In the genomic region with DNA sequence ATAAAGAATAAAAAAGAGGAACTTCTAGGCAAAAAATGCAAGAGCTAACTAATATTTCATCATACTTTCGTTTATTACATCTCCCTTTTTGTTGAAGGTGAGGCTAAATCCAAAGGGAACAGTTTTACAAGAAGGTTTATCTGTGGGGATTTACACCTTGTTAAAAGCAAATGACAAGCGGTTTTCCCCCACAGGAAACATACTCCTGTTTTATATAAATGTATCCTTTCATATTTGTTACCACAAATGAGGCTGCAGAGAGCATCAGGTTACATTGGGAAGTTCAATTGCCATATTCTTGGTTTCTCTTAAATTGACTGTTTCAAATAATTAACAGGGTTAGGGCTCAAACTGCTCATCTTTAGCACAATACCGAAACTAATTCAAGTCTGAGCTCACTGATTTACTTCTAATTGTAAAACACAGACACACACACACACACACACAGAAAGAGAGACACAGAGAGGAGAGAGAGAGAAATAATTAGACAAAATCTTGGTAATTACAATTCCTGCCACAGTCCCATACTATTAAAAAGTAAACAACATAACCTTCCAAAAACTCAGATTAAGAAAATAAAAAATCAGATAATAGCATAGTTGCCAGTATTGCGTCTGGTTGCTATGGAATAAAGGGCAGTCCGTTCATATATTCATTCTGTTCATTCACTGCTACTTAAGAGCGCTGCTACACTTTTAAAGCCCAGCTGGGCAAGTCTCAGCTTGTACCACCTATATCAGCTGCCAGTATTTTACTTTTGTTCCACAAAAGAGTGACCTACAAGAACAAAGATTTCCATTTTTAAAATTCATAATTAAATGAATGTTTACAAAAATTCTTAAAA, we compare ENCODE assay signal across 8 cellular contexts. TPM values are rescaled to one million over a fixed set of nuclear protein-coding genes. Genes with fewer than 3 reads are reported as not detected.
DNase-seq lines count a peak whose midpoint lies in the region; ATAC-seq and TF ChIP-seq lines count a peak whose summit lies in the region.

No MANE protein-coding gene starts in this region.

- no peak for TF ChIP-seq EP300 in stomach (IDR thresholded peaks at IDR 0.05)

- no peaks in the 10 kb centered on the region for H3K9me3 Mint-ChIP-seq in activated CD8-positive, alpha-beta T cell treated with anti-CD3 and anti-CD28 coated beads for 36 hours
- peaks cover 5% of the 10 kb centered on the region for H3K9me3 Mint-ChIP-seq in activated CD8-positive, alpha-beta T cell treated with anti-CD3 and anti-CD28 coated beads, Interleukin-2, amount 10 ng/mL, durations not matched to agents 7 days and 5 days (ENCODE audit: insufficient read depth)
- no peaks in the 10 kb centered on the region for H3K9me3 Mint-ChIP-seq in stimulated activated naive B cell treated with anti-CD40 and anti-IgM and Interleukin-4, amounts not matched to agents 10 μg/mL and 1 μg/mL and 100 μg/mL, for 72 hours
- no peaks in the 10 kb centered on the region for H3K9me3 Mint-ChIP-seq in immature natural killer cell

- 58 to 70% (median 66%) methylated on average over 6 of the region's 6 CpGs for WGBS in stomach, 5 donors

- ATAC-seq in activated CD8-positive, alpha-beta T cell treated with anti-CD3 and anti-CD28 coated beads for 36 hours, result peak; percentile 45
- no peak for ATAC-seq in activated CD8-positive, alpha-beta T cell treated with anti-CD3 and anti-CD28 coated beads, Interleukin-2, amount 10 ng/mL, durations not matched to agents 7 days and 5 days
- peak; percentile 19 for ATAC-seq in HG03280 (IDR thresholded peaks at IDR 0.05; ENCODE audit: unreplicated experiment)
- ATAC-seq in stimulated activated naive B cell treated with anti-CD40 and anti-IgM and Interleukin-4, amounts not matched to agents 10 μg/mL and 1 μg/mL and 100 μg/mL, for 72 hours (replicated peaks), result peak; percentile 21 to 31

- peak overlapping the region in 2 of 5 donors; percentile 45 to 46 for H3K27ac ChIP-seq in stomach

- POLR2A ChIA-PET in activated CD8-positive, alpha-beta T cell treated with anti-CD3 and anti-CD28 coated beads for 36 hours (lab: Charles Lee), result interaction anchor here (0.6 to 1.6 kb wide), 5 partner anchors 11 to 202 kb away, joined by 3 to 6 read pairs (median 4); no protein-coding TSS in a partner anchor
- POLR2A ChIA-PET in activated CD8-positive, alpha-beta T cell treated with anti-CD3 and anti-CD28 coated beads, Interleukin-2, amount 10 ng/mL, durations not matched to agents 7 days and 5 days (lab: Charles Lee), result interaction anchor here (0.8 to 2.8 kb wide), 2 partner anchors 18 to 20 kb away, joined by 3 to 18 read pairs; partner anchors contain the start of gene RFX3

- H3K27me3 ChIP-seq in stomach, result no peaks in the 10 kb centered on the region

- CTCF ChIA-PET in activated CD8-positive, alpha-beta T cell treated with anti-CD3 and anti-CD28 coated beads for 36 hours (lab: Charles Lee), result interaction anchor here (0.6 to 1.6 kb wide), 7 partner anchors 8 to 264 kb away, joined by 3 read pairs; no protein-coding TSS in a partner anchor
- CTCF ChIA-PET in activated CD8-positive, alpha-beta T cell treated with anti-CD3 and anti-CD28 coated beads, Interleukin-2, amount 10 ng/mL, durations not matched to agents 7 days and 5 days (lab: Charles Lee), result no interaction called here

- intact Hi-C loops in activated CD8-positive, alpha-beta T cell treated with anti-CD3 and anti-CD28 coated beads for 36 hours (cut with micrococcal nuclease), result no loop called here
- intact Hi-C loops in stomach (cut with DNase I; ENCODE audit: low total_unique reads), result no loop called here

- H3K4me3 Mint-ChIP-seq in activated CD8-positive, alpha-beta T cell treated with anti-CD3 and anti-CD28 coated beads for 36 hours, result peak overlapping the region; percentile 14
- H3K4me3 Mint-ChIP-seq in activated CD8-positive, alpha-beta T cell treated with anti-CD3 and anti-CD28 coated beads, Interleukin-2, amount 10 ng/mL, durations not matched to agents 7 days and 5 days, result no peak overlapping the region
- H3K4me3 Mint-ChIP-seq in stimulated activated naive B cell treated with anti-CD40 and anti-IgM and Interleukin-4, amounts not matched to agents 10 μg/mL and 1 μg/mL and 100 μg/mL, for 72 hours, result peak overlapping the region; percentile 55 to 74
- H3K4me3 Mint-ChIP-seq in immature natural killer cell, result peak overlapping the region in 2 of 5 donors; percentile 19 to 22

- H3K4me1 Mint-ChIP-seq in activated CD8-positive, alpha-beta T cell treated with anti-CD3 and anti-CD28 coated beads for 36 hours (ENCODE audit: low read depth), result peaks cover 52% of the 10 kb centered on the region
- H3K4me1 Mint-ChIP-seq in activated CD8-positive, alpha-beta T cell treated with anti-CD3 and anti-CD28 coated beads, Interleukin-2, amount 10 ng/mL, durations not matched to agents 7 days and 5 days (ENCODE audit: low read depth), result peaks cover 23% of the 10 kb centered on the region
- peaks cover 12 to 35% of the 10 kb centered on the region in 2 donors for H3K4me1 Mint-ChIP-seq in stimulated activated naive B cell treated with anti-CD40 and anti-IgM and Interleukin-4, amounts not matched to agents 10 μg/mL and 1 μg/mL and 100 μg/mL, for 72 hours
- H3K4me1 Mint-ChIP-seq in immature natural killer cell, result peaks cover 14 to 31% of the 10 kb centered on the region in 2 donors

- no peaks in the 10 kb centered on the region for H3K36me3 ChIP-seq in stomach

- TF ChIP-seq CTCF in activated CD8-positive, alpha-beta T cell treated with anti-CD3 and anti-CD28 coated beads for 36 hours (IDR thresholded peaks at IDR 0.05), result no peak
- no peak for TF ChIP-seq CTCF in epithelial cell of esophagus (IDR thresholded peaks at IDR 0.05; ENCODE audit: insufficient read depth, low read depth, low read length, missing control alignments)
- no peak for TF ChIP-seq CTCF in stomach (IDR thresholded peaks at IDR 0.05)

- no peaks in the 10 kb centered on the region for H3K9me3 ChIP-seq in stomach

- TF ChIP-seq POLR2A in stomach (IDR thresholded peaks at IDR 0.05), result no peak

- DNase-seq in activated CD8-positive, alpha-beta T cell treated with anti-CD3 and anti-CD28 coated beads for 36 hours, result no peak
- DNase-seq in activated CD8-positive, alpha-beta T cell treated with anti-CD3 and anti-CD28 coated beads, Interleukin-2, amount 10 ng/mL, durations not matched to agents 7 days and 5 days, result no peak
- DNase-seq in NCI-H774 (lab: John Stamatoyannopoulos, UW), result peak; percentile 64
- DNase-seq in epithelial cell of esophagus (ENCODE audit: low read depth), result peak; percentile 87
- DNase-seq in stimulated activated naive B cell treated with anti-CD40 and anti-IgM and Interleukin-4, amounts not matched to agents 10 μg/mL and 1 μg/mL and 100 μg/mL, for 72 hours, result no peak
- DNase-seq in stomach, result no peak
- DNase-seq in immature natural killer cell, result no peak

- peak overlapping the region; percentile 87 for H3K27ac Mint-ChIP-seq in activated CD8-positive, alpha-beta T cell treated with anti-CD3 and anti-CD28 coated beads for 36 hours
- H3K27ac Mint-ChIP-seq in activated CD8-positive, alpha-beta T cell treated with anti-CD3 and anti-CD28 coated beads, Interleukin-2, amount 10 ng/mL, durations not matched to agents 7 days and 5 days, result no peak overlapping the region
- peak overlapping the region; percentile 59 for H3K27ac Mint-ChIP-seq in stimulated activated naive B cell treated with anti-CD40 and anti-IgM and Interleukin-4, amounts not matched to agents 10 μg/mL and 1 μg/mL and 100 μg/mL, for 72 hours
- H3K27ac Mint-ChIP-seq in immature natural killer cell, result peak overlapping the region in 3 of 6 donors; percentile 0 to 55 (median 6)

- peak overlapping the region; percentile 30 for H3K4me3 ChIP-seq in epithelial cell of esophagus (ENCODE audit: low read length)
- H3K4me3 ChIP-seq in stomach, result no peak overlapping the region

- H3K27me3 Mint-ChIP-seq in activated CD8-positive, alpha-beta T cell treated with anti-CD3 and anti-CD28 coated beads for 36 hours, result no peaks in the 10 kb centered on the region
- no peaks in the 10 kb centered on the region for H3K27me3 Mint-ChIP-seq in activated CD8-positive, alpha-beta T cell treated with anti-CD3 and anti-CD28 coated beads, Interleukin-2, amount 10 ng/mL, durations not matched to agents 7 days and 5 days (ENCODE audit: low read depth)
- no peaks in the 10 kb centered on the region for H3K27me3 Mint-ChIP-seq in stimulated activated naive B cell treated with anti-CD40 and anti-IgM and Interleukin-4, amounts not matched to agents 10 μg/mL and 1 μg/mL and 100 μg/mL, for 72 hours
- peaks cover 0 to 2% (median 1%) of the 10 kb centered on the region in 3 donors for H3K27me3 Mint-ChIP-seq in immature natural killer cell (ENCODE audit: low read depth in 3 of 3)

- peaks cover 24% of the 10 kb centered on the region for H3K36me3 Mint-ChIP-seq in activated CD8-positive, alpha-beta T cell treated with anti-CD3 and anti-CD28 coated beads for 36 hours (ENCODE audit: low read depth)
- peaks cover 9% of the 10 kb centered on the region for H3K36me3 Mint-ChIP-seq in activated CD8-positive, alpha-beta T cell treated with anti-CD3 and anti-CD28 coated beads, Interleukin-2, amount 10 ng/mL, durations not matched to agents 7 days and 5 days (ENCODE audit: low read depth)
- peaks cover 3 to 12% of the 10 kb centered on the region in 2 donors for H3K36me3 Mint-ChIP-seq in stimulated activated naive B cell treated with anti-CD40 and anti-IgM and Interleukin-4, amounts not matched to agents 10 μg/mL and 1 μg/mL and 100 μg/mL, for 72 hours
- no peaks in the 10 kb centered on the region for H3K36me3 Mint-ChIP-seq in immature natural killer cell

- H3K4me1 ChIP-seq in stomach, result peaks cover 0 to 36% (median 10%) of the 10 kb centered on the region in 4 donors

RNA-seq across cellular contexts. Expression of gene RFX3, which starts 17.0 kb away (rescaled TPM):
- total RNA-seq in activated CD8-positive, alpha-beta T cell treated with anti-CD3 and anti-CD28 coated beads for 36 hours, result 10 to 100 TPM; 10.3 to 12.3 TPM
- total RNA-seq in activated CD8-positive, alpha-beta T cell treated with anti-CD3 and anti-CD28 coated beads, Interleukin-2, amount 10 ng/mL, durations not matched to agents 7 days and 5 days, result 1 to 10 TPM; 6.8 to 9.0 TPM
- 10 to 100 TPM in 4 of 5 donors, 1 to 10 TPM in 1; 1.7 to 22.8 (median 18.4) TPM for total RNA-seq in stomach
- polyA plus RNA-seq in stomach, result 1 to 10 TPM in 1 of 3 donors, under 1 TPM in 2; 0.76 to 1.4 (median 0.81) TPM
- polyA plus RNA-seq in immature natural killer cell, result 1 to 10 TPM; 4.5 to 6.5 (median 4.5) TPM

Comparison
In these comparisons a context has a peak if more than half of its experiments do, and no peak if none do; other contexts are left out.
1. DNase-seq: peak in NCI-H774 (single experiment) and epithelial cell of esophagus (single experiment); none in activated CD8-positive, alpha-beta T cell treated with anti-CD3 and anti-CD28 coated beads for 36 hours (single experiment), activated CD8-positive, alpha-beta T cell treated with anti-CD3 and anti-CD28 coated beads, Interleukin-2, amount 10 ng/mL, durations not matched to agents 7 days and 5 days (single experiment), stimulated activated naive B cell treated with anti-CD40 and anti-IgM and Interleukin-4, amounts not matched to agents 10 μg/mL and 1 μg/mL and 100 μg/mL, for 72 hours (single experiment), stomach (single experiment) and immature natural killer cell (0 of 3).